ENCODE assay signal across 29 cellular contexts in genomic region chr4:65924843-65925242, GRCh38.
"Had no signal": no experiment of that assay in that cellular context is flagged by ENCODE, and none has a peak within 500 bp of the region (broad histone marks: within the 10 kb centered on the region; RNA-seq: fewer than 3 reads in every experiment).

No MANE protein-coding gene starts in this region.

- H3K27ac ChIP-seq: adrenal gland, body of pancreas, brain microvascular endothelial cell, breast epithelium, VCaP had no signal

- H3K27me3 ChIP-seq: adrenal gland, body of pancreas, brain microvascular endothelial cell, breast epithelium had no signal

- H3K4me3 ChIP-seq: adrenal gland, body of pancreas, breast epithelium had no signal

- DNase-seq: activated B cell treated with CpG ODN at 0.5 μM for 24 hours; activated CD4-positive, alpha-beta memory T cell treated with anti-CD3 and anti-CD28 coated beads for 36 hours; activated CD4-positive, alpha-beta T cell treated with anti-CD3 and anti-CD28 coated beads for 4 hours; activated CD4-positive, alpha-beta T cell treated with anti-CD3 and anti-CD28 coated beads, Interleukin-2, amount 10 ng/mL, durations not matched to agents 24 days and 14 days; activated CD4-positive, alpha-beta T cell treated with anti-CD3 and anti-CD28 coated beads, Interleukin-2, amount 50 U/mL, for 1 hour; activated CD4-positive, alpha-beta T cell treated with anti-CD3 and anti-CD28 coated beads, Interleukin-2, amount 50 U/mL, for 4 hours; activated CD4-positive, CD25-positive, alpha-beta regulatory T cell treated with anti-CD3 and anti-CD28 coated beads, Interleukin-2, amount 50 U/mL, for 72 hours; activated CD8-positive, alpha-beta memory T cell treated with anti-CD3 and anti-CD28 coated beads, Interleukin-2, amount 50 U/mL, for 4 hours; activated CD8-positive, alpha-beta T cell treated with anti-CD3 and anti-CD28 coated beads for 36 hours; activated effector memory CD4-positive, alpha-beta T cell treated with anti-CD3 and anti-CD28 coated beads, Interleukin-2, amount 50 U/mL, for 16 hours; activated gamma-delta T cell treated with Interleukin-2 at 50 U/mL for 16 hours; activated naive CD4-positive, alpha-beta T cell; activated naive CD4-positive, alpha-beta T cell treated with anti-CD3 and anti-CD28 coated beads for 36 hours; activated naive CD4-positive, alpha-beta T cell treated with anti-CD3 and anti-CD28 coated beads, Interleukin-2, amount 50 U/mL, for 16 hours; activated naive CD8-positive, alpha-beta T cell treated with anti-CD3 and anti-CD28 coated beads for 36 hours; activated T-cell treated with anti-CD3 and anti-CD28 coated beads for 4 hours; activated T-cell treated with anti-CD3 and anti-CD28 coated beads, Interleukin-2, amount 50 U/mL, for 1 hour; activated T-cell treated with anti-CD3 and anti-CD28 coated beads, Interleukin-2, amount 50 U/mL, for 4 hours; activated T-cell treated with anti-CD3 and anti-CD28 coated beads, Interleukin-2, amount 50 U/mL, for 72 hours; adrenal gland; amniotic stem cell; aorta; body of pancreas; brain microvascular endothelial cell; central memory CD4-positive, alpha-beta T cell; T-helper 2 cell; T-helper 9 cell had no signal

- H3K9me3 ChIP-seq: adrenal gland, body of pancreas, breast epithelium had no signal

- H3K36me3 ChIP-seq: adrenal gland, brain microvascular endothelial cell, breast epithelium had no signal
